Comparison of ENCODE assay signal across 8 cellular contexts in the genomic region with DNA sequence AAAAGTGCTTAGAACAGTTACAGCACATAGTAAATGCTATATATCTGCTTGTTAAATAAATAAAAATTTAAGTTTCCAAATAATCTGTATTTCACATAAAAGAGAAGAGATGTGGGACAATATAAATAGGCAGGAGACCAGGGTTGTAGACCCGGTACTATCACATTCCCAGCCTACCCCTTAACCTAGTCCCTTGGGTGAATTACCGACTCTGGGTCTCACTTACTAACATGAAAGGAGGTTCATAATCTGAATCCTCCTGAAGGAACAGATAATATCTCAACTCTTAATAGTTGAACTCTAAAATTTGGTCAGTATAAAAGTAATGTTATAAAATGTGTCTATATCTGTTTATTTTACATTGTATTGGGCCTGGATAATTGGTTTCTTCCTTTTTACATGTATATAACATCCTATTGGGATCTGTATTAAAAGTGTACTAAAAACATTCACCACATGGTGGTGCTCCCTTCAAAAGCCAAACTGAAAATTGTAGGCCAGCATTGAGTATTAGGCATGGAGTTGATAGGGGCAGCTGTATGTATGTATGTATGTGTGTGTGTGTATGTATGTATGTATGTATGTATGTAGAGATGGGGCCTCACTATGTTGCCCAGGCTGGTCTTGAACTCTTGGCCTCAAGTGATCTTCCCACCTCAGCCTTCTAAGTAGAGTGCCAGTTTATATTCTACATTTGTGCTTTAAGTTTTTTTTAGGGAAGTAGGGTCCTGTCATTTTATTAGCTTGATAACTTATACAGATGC.
DNase-seq lines count a peak whose midpoint lies in the region; ATAC-seq and TF ChIP-seq lines count a peak whose summit lies in the region.

No MANE protein-coding gene starts in this region.

- H3K4me1 ChIP-seq in DND-41 (ENCODE audit: insufficient read depth, low read length) (no peaks in the 10 kb centered on the region), OCI-LY1 (ENCODE audit: insufficient read depth, low read length, severe bottlenecking) (peaks cover 4% of the 10 kb centered on the region), upper lobe of left lung (peaks cover 14 to 39% (median 22%) of the 10 kb centered on the region in 4 donors)

- peak; percentile 6 for DNase-seq in DND-41
- DNase-seq in HuH-7 (ENCODE audit: low spot score) = peak; percentile 74
- peak; percentile 63 for DNase-seq in cerebellar cortex (ENCODE audit: low spot score)
- DNase-seq in left lobe of liver (ENCODE audit: low spot score) = no peak
- no peak for DNase-seq in upper lobe of left lung

- H3F3A ChIP-seq in OCI-LY1 (ENCODE audit: insufficient read depth, low read length) = no peaks in the 10 kb centered on the region

- no peaks in the 10 kb centered on the region for H3K36me3 ChIP-seq in DND-41 (ENCODE audit: insufficient read depth, low read length)
- peaks cover 4% of the 10 kb centered on the region; the same call in 1 of the 2 replicates for H3K36me3 ChIP-seq in OCI-LY1 (ENCODE audit: insufficient read depth, low read length)
- no peaks in the 10 kb centered on the region for H3K36me3 ChIP-seq in upper lobe of left lung

- no peak overlapping the region for H2AFZ ChIP-seq in DND-41 (ENCODE audit: low read depth, low read length)
- no peak overlapping the region for H2AFZ ChIP-seq in OCI-LY1 (ENCODE audit: low read length)

- WGBS in upper lobe of left lung, 2 donors = 74 to 88% methylated on average over 2 of the region's 2 CpGs

- ATAC-seq in DND-41 (ENCODE audit: insufficient read depth, low read depth) (peak; percentile 93), left lobe of liver (peak; percentile 77), upper lobe of left lung (ENCODE audit: low FRiP score in 2 of 2) (peak; percentile 69 to 85), HG02623 (IDR thresholded peaks at IDR 0.05; ENCODE audit: unreplicated experiment) (no peak), HG03280 (IDR thresholded peaks at IDR 0.05; ENCODE audit: unreplicated experiment) (no peak)

- no peaks in the 10 kb centered on the region for H3K9me2 ChIP-seq in OCI-LY1 (ENCODE audit: low read depth, low read length)

- H3K4me3 ChIP-seq in DND-41 (ENCODE audit: low read depth in 1 of 2, low read length in 2 of 2) (no peak overlapping the region), OCI-LY1 (ENCODE audit: low read depth, low read length, poor library complexity, severe bottlenecking) (no peak overlapping the region), upper lobe of left lung (no peak overlapping the region)

- TF ChIP-seq POLR2A in upper lobe of left lung (IDR thresholded peaks at IDR 0.05) = no peak

- H3K27me3 ChIP-seq in DND-41 (ENCODE audit: insufficient read depth, low read length, poor library complexity) = no peaks in the 10 kb centered on the region
- H3K27me3 ChIP-seq in OCI-LY1 (ENCODE audit: insufficient read depth, low read length) = no peaks in the 10 kb centered on the region; the same call in 1 of the 2 replicates
- H3K27me3 ChIP-seq in upper lobe of left lung = no peaks in the 10 kb centered on the region

- H3K9ac ChIP-seq in DND-41 (ENCODE audit: low read depth, low read length) = no peak overlapping the region
- H3K9ac ChIP-seq in OCI-LY1 (ENCODE audit: low read length) = no peak overlapping the region

- TF ChIP-seq CTCF in DND-41 (IDR thresholded peaks at IDR 0.05; ENCODE audit: borderline replicate concordance, extremely low read depth, low read length, poor library complexity, severe bottlenecking) (peak; percentile 69), OCI-LY1 (IDR thresholded peaks at IDR 0.05; ENCODE audit: low read length) (peak; percentile 60; the same call in 1 of the 2 replicates), upper lobe of left lung (IDR thresholded peaks at IDR 0.05) (peak in 5 of 6 experiments; percentile 26 to 72 (median 65))

- H4K20me1 ChIP-seq in DND-41 (ENCODE audit: insufficient read depth, low read length) (peaks cover 24% of the 10 kb centered on the region), OCI-LY1 (ENCODE audit: insufficient read depth, low read length) (no peaks in the 10 kb centered on the region; the same call in 1 of the 2 replicates)

- no peak overlapping the region for H3K4me2 ChIP-seq in DND-41 (ENCODE audit: insufficient read depth, low read length)
- no peak overlapping the region for H3K4me2 ChIP-seq in OCI-LY1 (ENCODE audit: low read length)

- H3K9me3 ChIP-seq in DND-41 (ENCODE audit: insufficient read depth, low read length, severe bottlenecking) (no peaks in the 10 kb centered on the region), OCI-LY1 (ENCODE audit: low read length) (peaks cover 7% of the 10 kb centered on the region), upper lobe of left lung (no peaks in the 10 kb centered on the region)

- H3K27ac ChIP-seq in DND-41 (ENCODE audit: low read length) (no peak overlapping the region), OCI-LY1 (ENCODE audit: low read depth, low read length, poor library complexity, severe bottlenecking) (no peak overlapping the region), upper lobe of left lung (no peak overlapping the region)

- TF ChIP-seq EP300 in upper lobe of left lung (IDR thresholded peaks at IDR 0.05) = no peak

- H3K79me2 ChIP-seq in DND-41 (ENCODE audit: insufficient read depth, low read length) = peaks cover 7% of the 10 kb centered on the region; the same call in 1 of the 2 replicates
- no peaks in the 10 kb centered on the region for H3K79me2 ChIP-seq in OCI-LY1 (ENCODE audit: insufficient read depth, low read length)

Comparison
In these comparisons a context has a peak if more than half of its experiments do, and no peak if none do; other contexts are left out.
1. ATAC-seq: peak in DND-41 (single experiment), left lobe of liver (single experiment) and upper lobe of left lung (2 of 2); none in HG02623 (single experiment) and HG03280 (single experiment).
2. DNase-seq: peak in DND-41 (single experiment), HuH-7 (single experiment) and cerebellar cortex (single experiment); none in left lobe of liver (single experiment) and upper lobe of left lung (0 of 2).
3. Peak in every context shown above with its lines, with median percentiles within 50 percentile points of each other: CTCF ChIP-seq.